Comparison of ENCODE assay signal across 1 cellular context in the genomic region with DNA sequence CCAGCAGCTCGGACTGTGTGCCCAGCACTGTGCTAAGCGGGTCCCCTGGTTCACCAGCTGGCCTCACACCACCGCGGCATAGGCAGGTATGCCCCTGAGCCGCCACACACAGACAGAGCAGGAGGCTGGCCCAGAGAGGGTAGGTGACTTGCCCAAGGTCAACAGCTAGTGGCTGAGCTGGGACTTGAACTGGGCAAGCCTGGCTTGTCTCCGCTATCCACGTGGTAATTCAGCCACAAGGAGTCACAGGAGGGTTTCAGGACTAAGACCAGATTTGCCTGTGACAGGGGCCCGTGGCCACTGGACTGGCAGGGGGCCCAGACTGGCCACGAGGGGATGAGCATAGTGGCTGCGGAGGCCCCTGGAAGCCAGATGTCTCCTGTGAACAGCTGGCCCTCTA.
TF ChIP-seq lines count a peak whose summit lies in the region.

No MANE protein-coding gene starts in this region.

TF ChIP-seq in GM23338, 12 proteins besides CTCF, POLR2A, EP300 and RAD21 (continued from another document):
- no peak for TF ChIP-seq STAT1 (IDR thresholded peaks at IDR 0.05; ENCODE audit: unreplicated experiment)
- TF ChIP-seq NANOG (IDR thresholded peaks at IDR 0.05; ENCODE audit: borderline replicate concordance), result no peak
- TF ChIP-seq, protein P1, sequence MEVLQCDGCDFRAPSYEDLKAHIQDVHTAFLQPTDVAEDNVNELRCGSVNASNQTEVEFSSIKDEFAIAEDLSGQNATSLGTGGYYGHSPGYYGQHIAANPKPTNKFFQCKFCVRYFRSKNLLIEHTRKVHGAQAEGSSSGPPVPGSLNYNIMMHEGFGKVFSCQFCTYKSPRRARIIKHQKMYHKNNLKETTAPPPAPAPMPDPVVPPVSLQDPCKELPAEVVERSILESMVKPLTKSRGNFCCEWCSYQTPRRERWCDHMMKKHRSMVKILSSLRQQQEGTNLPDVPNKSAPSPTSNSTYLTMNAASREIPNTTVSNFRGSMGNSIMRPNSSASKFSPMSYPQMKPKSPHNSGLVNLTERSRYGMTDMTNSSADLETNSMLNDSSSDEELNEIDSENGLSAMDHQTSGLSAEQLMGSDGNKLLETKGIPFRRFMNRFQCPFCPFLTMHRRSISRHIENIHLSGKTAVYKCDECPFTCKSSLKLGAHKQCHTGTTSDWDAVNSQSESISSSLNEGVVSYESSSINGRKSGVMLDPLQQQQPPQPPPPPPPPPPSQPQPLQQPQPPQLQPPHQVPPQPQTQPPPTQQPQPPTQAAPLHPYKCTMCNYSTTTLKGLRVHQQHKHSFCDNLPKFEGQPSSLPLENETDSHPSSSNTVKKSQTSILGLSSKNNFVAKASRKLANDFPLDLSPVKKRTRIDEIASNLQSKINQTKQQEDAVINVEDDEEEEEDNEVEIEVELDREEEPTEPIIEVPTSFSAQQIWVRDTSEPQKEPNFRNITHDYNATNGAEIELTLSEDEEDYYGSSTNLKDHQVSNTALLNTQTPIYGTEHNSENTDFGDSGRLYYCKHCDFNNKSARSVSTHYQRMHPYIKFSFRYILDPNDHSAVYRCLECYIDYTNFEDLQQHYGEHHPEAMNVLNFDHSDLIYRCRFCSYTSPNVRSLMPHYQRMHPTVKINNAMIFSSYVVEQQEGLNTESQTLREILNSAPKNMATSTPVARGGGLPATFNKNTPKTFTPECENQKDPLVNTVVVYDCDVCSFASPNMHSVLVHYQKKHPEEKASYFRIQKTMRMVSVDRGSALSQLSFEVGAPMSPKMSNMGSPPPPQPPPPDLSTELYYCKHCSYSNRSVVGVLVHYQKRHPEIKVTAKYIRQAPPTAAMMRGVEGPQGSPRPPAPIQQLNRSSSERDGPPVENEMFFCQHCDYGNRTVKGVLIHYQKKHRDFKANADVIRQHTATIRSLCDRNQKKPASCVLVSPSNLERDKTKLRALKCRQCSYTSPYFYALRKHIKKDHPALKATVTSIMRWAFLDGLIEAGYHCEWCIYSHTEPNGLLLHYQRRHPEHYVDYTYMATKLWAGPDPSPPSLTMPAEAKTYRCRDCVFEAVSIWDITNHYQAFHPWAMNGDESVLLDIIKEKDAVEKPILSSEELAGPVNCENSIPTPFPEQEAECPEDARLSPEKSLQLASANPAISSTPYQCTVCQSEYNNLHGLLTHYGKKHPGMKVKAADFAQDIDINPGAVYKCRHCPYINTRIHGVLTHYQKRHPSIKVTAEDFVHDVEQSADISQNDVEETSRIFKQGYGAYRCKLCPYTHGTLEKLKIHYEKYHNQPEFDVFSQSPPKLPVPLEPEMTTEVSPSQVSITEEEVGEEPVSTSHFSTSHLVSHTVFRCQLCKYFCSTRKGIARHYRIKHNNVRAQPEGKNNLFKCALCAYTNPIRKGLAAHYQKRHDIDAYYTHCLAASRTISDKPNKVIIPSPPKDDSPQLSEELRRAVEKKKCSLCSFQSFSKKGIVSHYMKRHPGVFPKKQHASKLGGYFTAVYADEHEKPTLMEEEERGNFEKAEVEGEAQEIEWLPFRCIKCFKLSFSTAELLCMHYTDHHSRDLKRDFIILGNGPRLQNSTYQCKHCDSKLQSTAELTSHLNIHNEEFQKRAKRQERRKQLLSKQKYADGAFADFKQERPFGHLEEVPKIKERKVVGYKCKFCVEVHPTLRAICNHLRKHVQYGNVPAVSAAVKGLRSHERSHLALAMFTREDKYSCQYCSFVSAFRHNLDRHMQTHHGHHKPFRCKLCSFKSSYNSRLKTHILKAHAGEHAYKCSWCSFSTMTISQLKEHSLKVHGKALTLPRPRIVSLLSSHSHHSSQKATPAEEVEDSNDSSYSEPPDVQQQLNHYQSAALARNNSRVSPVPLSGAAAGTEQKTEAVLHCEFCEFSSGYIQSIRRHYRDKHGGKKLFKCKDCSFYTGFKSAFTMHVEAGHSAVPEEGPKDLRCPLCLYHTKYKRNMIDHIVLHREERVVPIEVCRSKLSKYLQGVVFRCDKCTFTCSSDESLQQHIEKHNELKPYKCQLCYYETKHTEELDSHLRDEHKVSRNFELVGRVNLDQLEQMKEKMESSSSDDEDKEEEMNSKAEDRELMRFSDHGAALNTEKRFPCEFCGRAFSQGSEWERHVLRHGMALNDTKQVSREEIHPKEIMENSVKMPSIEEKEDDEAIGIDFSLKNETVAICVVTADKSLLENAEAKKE (CRISPR knock-in tag; IDR thresholded peaks at IDR 0.05), result no peak
- TF ChIP-seq EZH2phosphoT487 (IDR thresholded peaks at IDR 0.05; ENCODE audit: unreplicated experiment), result no peak
- TF ChIP-seq EZH2 (IDR thresholded peaks at IDR 0.05; ENCODE audit: low read depth, unreplicated experiment), result no peak
